ENCODE assay signal across 25 cellular contexts in the genomic region with DNA sequence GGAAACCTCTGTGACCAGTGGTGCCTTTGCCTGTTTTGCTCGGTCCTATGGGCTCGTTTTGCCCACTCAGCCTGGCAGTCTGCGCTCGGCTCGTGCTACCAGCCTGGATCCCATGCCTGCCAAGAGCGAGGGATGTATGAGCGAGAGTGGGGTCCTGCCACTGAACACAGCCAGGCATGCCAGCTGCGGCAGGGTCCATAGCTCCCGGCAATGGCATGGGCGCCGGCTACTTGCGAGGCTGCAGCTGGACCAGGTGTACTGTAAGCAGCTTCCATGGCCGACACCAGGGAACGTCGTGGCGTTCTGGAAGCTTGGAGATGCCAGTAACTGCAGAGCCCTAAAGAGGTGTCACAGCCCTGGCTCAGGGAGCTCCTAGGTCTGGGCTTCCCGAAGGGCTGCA. TPM values are rescaled to one million over a fixed set of nuclear protein-coding genes. Genes with fewer than 3 reads are reported as not detected.
"Had no signal": no experiment of that assay in that cellular context is flagged by ENCODE, and none has a peak within 500 bp of the region (broad histone marks: within the 10 kb centered on the region; RNA-seq: fewer than 3 reads in every experiment).

No MANE protein-coding gene starts in this region.

- FAIRE-seq: astrocyte, RCC 7860 had no signal

- DNase-seq: activated CD4-positive, alpha-beta memory T cell treated with anti-CD3 and anti-CD28 coated beads, Interleukin-2, amount 10 ng/mL, durations not matched to agents 7 days and 5 days; activated CD4-positive, alpha-beta T cell treated with anti-CD3 and anti-CD28 coated beads for 36 hours; activated CD4-positive, alpha-beta T cell treated with anti-CD3 and anti-CD28 coated beads, Interleukin-2, amount 50 U/mL, for 1 hour; activated naive CD8-positive, alpha-beta T cell treated with anti-CD3 and anti-CD28 coated beads, Interleukin-2, amount 50 U/mL, for 24 hours; activated T-cell treated with anti-CD3 and anti-CD28 coated beads for 4 hours; activated T-cell treated with anti-CD3 and anti-CD28 coated beads, Interleukin-2, amount 50 U/mL, for 48 hours; amniotic stem cell; Kasumi-1; KBM-7; NCI-H1105 treated with DMSO at 0.1 percent for 48 hours; NCI-H1436 treated with DMSO at 0.1 percent for 48 hours; NCI-H187; NCI-H2081; NCI-H446; NCI-H524; PC-3; SHP77 treated with DMSO at 0.1 percent for 48 hours; T-helper 2 cell; T1000 had no signal

- H3K27ac ChIP-seq: VCaP had no signal

- ATAC-seq: activated CD4-positive, alpha-beta T cell treated with anti-CD3 and anti-CD28 coated beads for 36 hours; activated naive CD4-positive, alpha-beta T cell treated with anti-CD3 and anti-CD28 coated beads, Interleukin-2, amount 50 U/mL, for 72 hours; activated naive CD8-positive, alpha-beta T cell treated with anti-CD3 and anti-CD28 coated beads, Interleukin-2, amount 50 U/mL, for 24 hours; PC-3 had no signal

RNA-seq across cellular contexts. Expression of a gene that starts 22.4 kb away (rescaled TPM):
- total RNA-seq: activated CD4-positive, alpha-beta memory T cell treated with anti-CD3 and anti-CD28 coated beads, Interleukin-2, amount 10 ng/mL, durations not matched to agents 7 days and 5 days; activated CD8-positive, alpha-beta memory T cell treated with anti-CD3 and anti-CD28 coated beads for 36 hours; activated T-helper 2 cell treated with anti-CD3 and anti-CD28 coated beads, Interferon-gamma antibody, Interleukin-2, Interleukin-4, amounts not matched to agents 10 μg/mL and 5 μg/mL and 100 μg/mL, durations not matched to agents 14 hours and 24 hours and 36 hours had no signal
